ENCODE assay signal across 8 cellular contexts in the genomic region with DNA sequence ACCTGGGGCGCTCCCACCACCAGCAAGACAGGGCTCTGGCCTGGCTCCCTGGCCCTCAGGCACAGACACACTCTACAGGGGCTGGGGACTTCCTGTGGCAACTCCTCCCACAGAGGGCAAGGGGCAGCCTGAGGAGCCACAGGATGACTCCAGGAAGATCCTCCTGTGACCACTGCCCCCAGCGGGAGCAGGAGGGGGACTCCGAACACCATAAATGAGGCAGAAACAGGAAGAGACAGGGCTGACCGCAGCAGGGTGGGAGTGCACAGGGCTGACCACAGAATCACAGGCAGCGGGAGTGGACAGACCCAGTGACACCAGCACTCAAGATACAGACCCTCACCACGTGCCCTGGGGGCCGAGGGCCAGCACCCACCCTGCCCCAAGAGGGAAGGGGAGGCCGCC. TPM values are rescaled to one million over a fixed set of nuclear protein-coding genes. Genes with fewer than 3 reads are reported as not detected.
DNase-seq lines count a peak whose midpoint lies in the region; ATAC-seq, FAIRE-seq and TF ChIP-seq lines count a peak whose summit lies in the region.

No MANE protein-coding gene starts in this region.

- no peak for FAIRE-seq in kidney (lab: Jason Lieb, UNC)

- no peaks in the 10 kb centered on the region for H3K9me3 Mint-ChIP-seq in activated CD8-positive, alpha-beta memory T cell treated with anti-CD3 and anti-CD28 coated beads, Interleukin-2, amount 10 ng/mL, durations not matched to agents 7 days and 5 days (ENCODE audit: low read depth)
- H3K9me3 Mint-ChIP-seq in activated CD4-positive, alpha-beta memory T cell treated with anti-CD3 and anti-CD28 coated beads for 36 hours: no peaks in the 10 kb centered on the region

- no peak for TF ChIP-seq EP300 in tibial nerve (IDR thresholded peaks at IDR 0.05)

- peaks cover 69% of the 10 kb centered on the region for H3K4me1 Mint-ChIP-seq in activated CD8-positive, alpha-beta memory T cell treated with anti-CD3 and anti-CD28 coated beads, Interleukin-2, amount 10 ng/mL, durations not matched to agents 7 days and 5 days
- H3K4me1 Mint-ChIP-seq in activated CD4-positive, alpha-beta memory T cell treated with anti-CD3 and anti-CD28 coated beads for 36 hours (ENCODE audit: low read depth): peaks cover 75% of the 10 kb centered on the region

- H3K36me3 ChIP-seq in kidney (ENCODE audit: control insufficient read depth in 1 of 2, insufficient read depth in 2 of 2, low read length in 2 of 2): no peaks in the 10 kb centered on the region
- no peaks in the 10 kb centered on the region for H3K36me3 ChIP-seq in tibial nerve

- no peak for DNase-seq in activated CD8-positive, alpha-beta memory T cell treated with anti-CD3 and anti-CD28 coated beads, Interleukin-2, amount 10 ng/mL, durations not matched to agents 7 days and 5 days
- no peak for DNase-seq in activated CD8-positive, alpha-beta memory T cell treated with anti-CD3 and anti-CD28 coated beads, Interleukin-2, amount 50 U/mL, for 48 hours
- DNase-seq in activated CD4-positive, alpha-beta memory T cell treated with anti-CD3 and anti-CD28 coated beads for 36 hours: no peak
- DNase-seq in kidney (peak; percentile 78), tibial nerve (ENCODE audit: low spot score in 2 of 2) (no peak)

- H3K4me3 ChIP-seq in kidney (ENCODE audit: low read length in 2 of 2): no peak overlapping the region
- no peak overlapping the region for H3K4me3 ChIP-seq in tibial nerve

- H3K27me3 ChIP-seq in tibial nerve: no peaks in the 10 kb centered on the region

- 56 to 66% methylated on average over 7 to 8 of the region's 8 CpGs for WGBS in tibial nerve, 2 donors

- no peak for TF ChIP-seq CTCF in kidney (IDR thresholded peaks at IDR 0.05; ENCODE audit: borderline replicate concordance, extremely low read depth, insufficient read depth)
- no peak for TF ChIP-seq CTCF in tibial nerve (IDR thresholded peaks at IDR 0.05)

- intact Hi-C loops in activated CD4-positive, alpha-beta memory T cell treated with anti-CD3 and anti-CD28 coated beads for 36 hours (cut with micrococcal nuclease): no loop called here
- intact Hi-C loops in kidney (cut with DNase I): no loop called here

- H3K9me3 ChIP-seq in kidney (ENCODE audit: control insufficient read depth in 1 of 2, low read length in 2 of 2): no peaks in the 10 kb centered on the region
- no peaks in the 10 kb centered on the region for H3K9me3 ChIP-seq in tibial nerve

- no peak for TF ChIP-seq POLR2A in tibial nerve (IDR thresholded peaks at IDR 0.05)

- CTCF ChIA-PET in activated CD8-positive, alpha-beta memory T cell treated with anti-CD3 and anti-CD28 coated beads, Interleukin-2, amount 10 ng/mL, durations not matched to agents 7 days and 5 days (lab: Charles Lee): interaction anchor here (1.3 to 3.3 kb wide), 4 partner anchors 10 to 71 kb away, joined by 3 to 13 read pairs (median 6); no protein-coding TSS in a partner anchor
- CTCF ChIA-PET in activated CD4-positive, alpha-beta memory T cell treated with anti-CD3 and anti-CD28 coated beads for 36 hours (lab: Charles Lee): interaction anchor here (2.9 kb wide), 1 partner anchor 16 kb away, joined by 14 read pairs; no protein-coding TSS in a partner anchor

- peak overlapping the region; percentile 82 for H3K27ac Mint-ChIP-seq in activated CD8-positive, alpha-beta memory T cell treated with anti-CD3 and anti-CD28 coated beads, Interleukin-2, amount 10 ng/mL, durations not matched to agents 7 days and 5 days
- peak overlapping the region; percentile 91 for H3K27ac Mint-ChIP-seq in activated CD4-positive, alpha-beta memory T cell treated with anti-CD3 and anti-CD28 coated beads for 36 hours

- no peaks in the 10 kb centered on the region for H3K36me3 Mint-ChIP-seq in activated CD8-positive, alpha-beta memory T cell treated with anti-CD3 and anti-CD28 coated beads, Interleukin-2, amount 10 ng/mL, durations not matched to agents 7 days and 5 days
- peaks cover 4% of the 10 kb centered on the region for H3K36me3 Mint-ChIP-seq in activated CD4-positive, alpha-beta memory T cell treated with anti-CD3 and anti-CD28 coated beads for 36 hours

- H3K4me1 ChIP-seq in kidney (ENCODE audit: control insufficient read depth in 1 of 2, insufficient read depth in 1 of 2, low read depth in 1 of 2, low read length in 2 of 2) (peaks cover 7 to 37% of the 10 kb centered on the region in 2 donors), tibial nerve (peaks cover 0 to 87% (median 57%) of the 10 kb centered on the region in 4 donors)

- no peak for ATAC-seq in activated CD8-positive, alpha-beta memory T cell treated with anti-CD3 and anti-CD28 coated beads, Interleukin-2, amount 10 ng/mL, durations not matched to agents 7 days and 5 days
- ATAC-seq in GM18498 (IDR thresholded peaks at IDR 0.05; ENCODE audit: unreplicated experiment) (no peak), HG03439 (IDR thresholded peaks at IDR 0.05; ENCODE audit: unreplicated experiment) (no peak), GM21619 (IDR thresholded peaks at IDR 0.05; ENCODE audit: unreplicated experiment) (no peak)

- H3K27ac ChIP-seq in kidney (ENCODE audit: low read depth in 2 of 2, low read length in 2 of 2) (peak overlapping the region in 1 of 2 donors; percentile 47), tibial nerve (peak overlapping the region in 3 of 4 donors; percentile 72 to 77 (median 74))

- no peak overlapping the region for H3K9ac ChIP-seq in kidney (ENCODE audit: low read length in 2 of 2)

- H3K27me3 Mint-ChIP-seq in activated CD8-positive, alpha-beta memory T cell treated with anti-CD3 and anti-CD28 coated beads, Interleukin-2, amount 10 ng/mL, durations not matched to agents 7 days and 5 days: no peaks in the 10 kb centered on the region
- no peaks in the 10 kb centered on the region for H3K27me3 Mint-ChIP-seq in activated CD4-positive, alpha-beta memory T cell treated with anti-CD3 and anti-CD28 coated beads for 36 hours

- POLR2A ChIA-PET in activated CD4-positive, alpha-beta memory T cell treated with anti-CD3 and anti-CD28 coated beads for 36 hours (lab: Charles Lee): interaction anchor here (0.7 kb wide), 1 partner anchor 72 kb away, joined by 3 read pairs; no protein-coding TSS in a partner anchor

- H3K4me3 Mint-ChIP-seq in activated CD8-positive, alpha-beta memory T cell treated with anti-CD3 and anti-CD28 coated beads, Interleukin-2, amount 10 ng/mL, durations not matched to agents 7 days and 5 days: no peak overlapping the region
- H3K4me3 Mint-ChIP-seq in activated CD4-positive, alpha-beta memory T cell treated with anti-CD3 and anti-CD28 coated beads for 36 hours: no peak overlapping the region

RNA-seq across cellular contexts. Expression of a gene that starts 10.8 kb away (rescaled TPM):
- 100 to 1,000 TPM in 1 of 2 experiments, 10 to 100 TPM in 1; 96.5 to 104 TPM for total RNA-seq in activated CD8-positive, alpha-beta memory T cell treated with anti-CD3 and anti-CD28 coated beads, Interleukin-2, amount 10 ng/mL, durations not matched to agents 7 days and 5 days
- 10 to 100 TPM; 77.4 to 79.6 TPM for total RNA-seq in activated CD4-positive, alpha-beta memory T cell treated with anti-CD3 and anti-CD28 coated beads for 36 hours
- total RNA-seq in kidney: 80.8 TPM
- polyA plus RNA-seq in kidney (ENCODE audit: insufficient read depth, low read depth, low replicate concordance): 58.2 TPM
- 100 to 1,000 TPM; 104 to 151 (median 149) TPM for total RNA-seq in tibial nerve

RNA-seq across cellular contexts. Expression of a gene that starts 52.4 kb away (rescaled TPM):
- total RNA-seq in activated CD8-positive, alpha-beta memory T cell treated with anti-CD3 and anti-CD28 coated beads, Interleukin-2, amount 10 ng/mL, durations not matched to agents 7 days and 5 days: 10 to 100 TPM in 1 of 2 experiments, 1 to 10 TPM in 1; 8.4 to 18.4 TPM
- 10 to 100 TPM; 14.8 to 16.8 TPM for total RNA-seq in activated CD4-positive, alpha-beta memory T cell treated with anti-CD3 and anti-CD28 coated beads for 36 hours
- total RNA-seq in kidney (40.7 TPM), tibial nerve (10 to 100 TPM; 19.4 to 31.5 (median 23.7) TPM)
- polyA plus RNA-seq in kidney (ENCODE audit: insufficient read depth, low read depth, low replicate concordance): 127 TPM
